1 cellular context compared by ENCODE assay signal in genomic region chr6:39102024-39102820, GRCh38.
TF ChIP-seq lines count a peak whose summit lies in the region.

No MANE protein-coding gene starts in this region.

TF ChIP-seq in GM23338, 12 proteins besides CTCF, POLR2A, EP300 and RAD21 (continued from another document):
- TF ChIP-seq ZNF462 (CRISPR knock-in tag; IDR thresholded peaks at IDR 0.05), result no peak
- TF ChIP-seq JUNB (IDR thresholded peaks at IDR 0.05; ENCODE audit: unreplicated experiment), result no peak
